ENCODE assay signal across 13 cellular contexts in genomic region chr10:15571570-15571969, GRCh38.
DNase-seq lines count a peak whose midpoint lies in the region; ATAC-seq and TF ChIP-seq lines count a peak whose summit lies in the region.
"Had no signal": no experiment of that assay in that cellular context is flagged by ENCODE, and none has a peak within 500 bp of the region (broad histone marks: within the 10 kb centered on the region; RNA-seq: fewer than 3 reads in every experiment).

No MANE protein-coding gene starts in this region.

- no peak overlapping the region for H3K4me3 ChIP-seq in AG04450 (ENCODE audit: low read depth, low read length)

- no peaks in the 10 kb centered on the region for H3K27me3 Mint-ChIP-seq in mesothelial cell of epicardium (ENCODE audit: low read depth)
- no peaks in the 10 kb centered on the region for H3K27me3 Mint-ChIP-seq in stimulated activated naive CD8-positive, alpha-beta T cell treated with anti-CD3 and anti-CD28 coated beads, Interleukin-15, amount 100 ng/mL, for 72 hours
- H3K27me3 Mint-ChIP-seq: B cell had no signal

- H3K4me1 Mint-ChIP-seq in mesothelial cell of epicardium = peaks cover 28% of the 10 kb centered on the region
- H3K4me1 Mint-ChIP-seq in stimulated activated naive CD8-positive, alpha-beta T cell treated with anti-CD3 and anti-CD28 coated beads, Interleukin-15, amount 100 ng/mL, for 72 hours = no peaks in the 10 kb centered on the region
- H3K4me1 Mint-ChIP-seq: B cell had no signal

- H3K27me3 ChIP-seq in AG04450 (ENCODE audit: control insufficient read depth, insufficient read depth, low read length) = no peaks in the 10 kb centered on the region

- H3K9me3 Mint-ChIP-seq in mesothelial cell of epicardium = no peaks in the 10 kb centered on the region
- H3K9me3 Mint-ChIP-seq in stimulated activated naive CD8-positive, alpha-beta T cell treated with anti-CD3 and anti-CD28 coated beads, Interleukin-15, amount 100 ng/mL, for 72 hours = no peaks in the 10 kb centered on the region

- H3K4me3 Mint-ChIP-seq in mesothelial cell of epicardium = no peak overlapping the region
- no peak overlapping the region for H3K4me3 Mint-ChIP-seq in stimulated activated naive CD8-positive, alpha-beta T cell treated with anti-CD3 and anti-CD28 coated beads, Interleukin-15, amount 100 ng/mL, for 72 hours
- H3K4me3 Mint-ChIP-seq: B cell had no signal

- POLR2A ChIA-PET in AG04450 (lab: Yijun Ruan, JAX) = interaction anchor here (1.2 kb wide), 1 partner anchor 8 kb away, joined by 3 read pairs; no protein-coding TSS in a partner anchor

- CTCF ChIA-PET in AG04450 (lab: Charles Lee) = interaction anchor here (1.0 kb wide), 1 partner anchor 14 kb away, joined by 3 read pairs; no protein-coding TSS in a partner anchor

- no peak for TF ChIP-seq CTCF in AG04450 (IDR thresholded peaks at IDR 0.05; ENCODE audit: low read depth, low read length)
- TF ChIP-seq CTCF in mesothelial cell of epicardium (IDR thresholded peaks at IDR 0.05; ENCODE audit: unreplicated experiment) = no peak

- no peak overlapping the region for H3K27ac ChIP-seq in AG04450 (ENCODE audit: low read depth, low read length)
- H3K27ac ChIP-seq: epithelial cell of prostate had no signal

- no peak for ATAC-seq in stimulated activated naive CD8-positive, alpha-beta T cell treated with anti-CD3 and anti-CD28 coated beads, Interleukin-15, amount 100 ng/mL, for 72 hours
- ATAC-seq in HG03442 (IDR thresholded peaks at IDR 0.05; ENCODE audit: unreplicated experiment) = no peak
- ATAC-seq in GM21526 (IDR thresholded peaks at IDR 0.05; ENCODE audit: low FRiP score, unreplicated experiment) = no peak

- no peaks in the 10 kb centered on the region for H3K36me3 Mint-ChIP-seq in mesothelial cell of epicardium

- DNase-seq in AG04450 (ENCODE audit: low read depth, low spot score) (peak; percentile 57), M059J (ENCODE audit: low read depth) (peak; percentile 36), dermis microvascular lymphatic vessel endothelial cell (ENCODE audit: low read depth in 2 of 2) (peak; percentile 7 to 81), mesothelial cell of epicardium (ENCODE audit: low spot score in 2 of 2, unreplicated experiment in 2 of 2) (peak; percentile 51 to 67), NCI-H1694 (lab: John Stamatoyannopoulos, UW) (no peak)
- no peak for DNase-seq in stimulated activated naive CD8-positive, alpha-beta T cell treated with anti-CD3 and anti-CD28 coated beads, Interleukin-15, amount 100 ng/mL, for 72 hours
- DNase-seq: kidney glomerular epithelial cell, NCI-H1092, T-helper 2 cell had no signal

- peaks cover 3% of the 10 kb centered on the region; the same call in 1 of the 2 replicates for H3K9me3 ChIP-seq in AG04450 (ENCODE audit: control insufficient read depth, insufficient read depth, low read length)

- H3K27ac Mint-ChIP-seq in mesothelial cell of epicardium = peak overlapping the region; percentile 83
- H3K27ac Mint-ChIP-seq in stimulated activated naive CD8-positive, alpha-beta T cell treated with anti-CD3 and anti-CD28 coated beads, Interleukin-15, amount 100 ng/mL, for 72 hours = no peak overlapping the region
- H3K27ac Mint-ChIP-seq: B cell had no signal

Comparison
In these comparisons a context has a peak if more than half of its experiments do, and no peak if none do; other contexts are left out.
1. DNase-seq: peak in AG04450 (single experiment), M059J (single experiment), dermis microvascular lymphatic vessel endothelial cell (2 of 2) and mesothelial cell of epicardium (2 of 2); none in stimulated activated naive CD8-positive, alpha-beta T cell treated with anti-CD3 and anti-CD28 coated beads, Interleukin-15, amount 100 ng/mL, for 72 hours (0 of 2) and NCI-H1694 (single experiment).